8 cellular contexts compared by ENCODE assay signal in genomic region chr3:57544181-57545125, GRCh38.
DNase-seq lines count a peak whose midpoint lies in the region; ATAC-seq, FAIRE-seq and TF ChIP-seq lines count a peak whose summit lies in the region.

Gene DNAH12, minus strand, starts transcription at chr3:57544344. Its CDS starts 1,474 bp downstream, at chr3:57542870.

- H3K36me3 ChIP-seq in ACC112 (ENCODE audit: insufficient read depth, low read length) (no peaks in the 10 kb centered on the region), endocrine pancreas (ENCODE audit: control insufficient read depth, insufficient read depth, low read length) (no peaks in the 10 kb centered on the region)

- H3K27me3 ChIP-seq in ACC112 (ENCODE audit: insufficient read depth, low read length) (no peaks in the 10 kb centered on the region), endocrine pancreas (ENCODE audit: control insufficient read depth, insufficient read depth, low read length) (no peaks in the 10 kb centered on the region)

- peak within 1 kb of the TSS; percentile 30 for H2AFZ ChIP-seq in ACC112 (ENCODE audit: low read length, unreplicated experiment)

- peaks cover 6% of the 10 kb centered on the region for H3K4me1 ChIP-seq in ACC112 (ENCODE audit: control insufficient read depth, insufficient read depth, low read length, unreplicated experiment)
- H3K4me1 ChIP-seq in endocrine pancreas (ENCODE audit: control insufficient read depth, insufficient read depth, low read length), result peaks cover 5% of the 10 kb centered on the region

- ATAC-seq in GM19463 (IDR thresholded peaks at IDR 0.05; ENCODE audit: unreplicated experiment) (peak; percentile 50), GM18502 (IDR thresholded peaks at IDR 0.05; ENCODE audit: poor library complexity, unreplicated experiment) (no peak), GM19324 (IDR thresholded peaks at IDR 0.05; ENCODE audit: low FRiP score, unreplicated experiment) (no peak)

- no peaks in the 10 kb centered on the region for H3K9me3 Mint-ChIP-seq in nephron

- no peaks in the 10 kb centered on the region for H3K36me3 Mint-ChIP-seq in nephron (ENCODE audit: low read depth)

- DNase-seq in NCI-H526 treated with DMSO at 0.1 percent for 48 hours (lab: John Stamatoyannopoulos, UW) (peak; percentile 53), urothelium cell line (ENCODE audit: low spot score) (no peak)

- peak within 1 kb of the TSS; percentile 37 to 71 (median 41) for H3K27ac Mint-ChIP-seq in nephron

- peak within 1 kb of the TSS; percentile 65 to 78 (median 73) for H3K4me3 Mint-ChIP-seq in nephron

- TF ChIP-seq CTCF in nephron (IDR thresholded peaks at IDR 0.05; ENCODE audit: unreplicated experiment in 3 of 3), result no peak

- no peak for FAIRE-seq in urothelium cell line (lab: Jason Lieb, UNC)

- peak within 1 kb of the TSS; percentile 37 for H3K4me3 ChIP-seq in ACC112 (ENCODE audit: low read depth, low read length)
- peak within 1 kb of the TSS; percentile 82 for H3K4me3 ChIP-seq in endocrine pancreas (ENCODE audit: control insufficient read depth, insufficient read depth, low read length)

- H3K4me1 Mint-ChIP-seq in nephron, result peaks cover 9% of the 10 kb centered on the region

- H3K27me3 Mint-ChIP-seq in nephron (ENCODE audit: low read depth), result no peaks in the 10 kb centered on the region

- H3K9me3 ChIP-seq in endocrine pancreas (ENCODE audit: control insufficient read depth, low read length), result no peaks in the 10 kb centered on the region

- H3K9ac ChIP-seq in endocrine pancreas (ENCODE audit: control insufficient read depth, insufficient read depth, low read length), result no peak within 1 kb of the TSS

- no peaks in the 10 kb centered on the region for H3K79me2 ChIP-seq in ACC112 (ENCODE audit: control insufficient read depth, insufficient read depth, low read length, unreplicated experiment)

- no peak within 1 kb of the TSS for H3K27ac ChIP-seq in ACC112 (ENCODE audit: low read depth, low read length)
